ENCODE assay signal across 7 cellular contexts in the genomic region with DNA sequence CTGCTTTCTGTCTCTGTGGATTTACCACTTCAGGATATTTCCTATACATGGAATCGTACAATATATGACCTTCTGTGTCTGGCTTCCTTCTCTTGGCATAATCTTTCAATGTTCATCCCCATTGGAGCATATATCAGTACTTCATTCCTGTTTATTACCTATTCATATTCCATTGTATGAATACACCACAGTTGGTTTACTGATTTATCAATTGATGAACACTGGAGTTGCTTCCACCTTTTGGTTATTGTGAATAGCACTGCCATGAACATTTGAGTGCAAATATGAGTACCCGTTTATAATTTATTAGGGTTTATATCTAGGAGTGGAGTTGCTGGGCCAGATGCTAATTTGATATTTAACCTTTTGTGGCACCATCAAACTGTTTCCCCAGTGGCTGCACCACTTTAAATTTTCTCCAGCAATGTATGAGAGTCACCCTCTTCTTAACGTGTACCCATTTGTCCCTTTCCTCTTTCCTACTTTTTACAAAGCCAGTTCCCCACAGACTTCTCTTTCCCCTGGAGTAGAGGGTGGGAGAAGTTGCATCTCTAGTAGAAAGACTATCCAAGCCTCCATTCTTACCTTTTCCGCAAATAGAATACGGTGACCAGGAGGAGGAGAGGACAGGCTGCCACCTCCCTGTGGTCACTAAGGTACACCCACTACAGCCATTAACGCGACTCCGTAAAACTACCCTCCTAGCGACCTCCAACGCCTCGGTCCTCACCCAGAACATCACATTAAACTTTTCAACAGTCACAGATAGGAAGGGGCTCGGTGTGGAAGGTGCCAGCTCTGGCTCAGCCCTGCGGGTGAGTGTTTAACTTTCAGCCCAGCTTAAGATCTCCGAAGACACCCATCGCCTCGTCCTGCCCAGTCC. TPM values are rescaled to one million over a fixed set of nuclear protein-coding genes. Genes with fewer than 3 reads are reported as not detected.
DNase-seq lines count a peak whose midpoint lies in the region; ATAC-seq, FAIRE-seq and TF ChIP-seq lines count a peak whose summit lies in the region.

No MANE protein-coding gene starts in this region.

- peak overlapping the region; percentile 91 for H3K4me2 ChIP-seq in keratinocyte (ENCODE audit: control insufficient read depth, extremely low read depth, insufficient read depth, low read depth, low read length)

- no peak for FAIRE-seq in keratinocyte (lab: Jason Lieb, UNC)

- H3K4me3 ChIP-seq in H7 (ENCODE audit: insufficient read depth, low read depth, low read length), result peak overlapping the region; percentile 53
- H3K4me3 ChIP-seq in WI38 (ENCODE audit: low read depth, low read length), result peak overlapping the region; percentile 51
- peak overlapping the region; percentile 36 to 78 (median 72) for H3K4me3 ChIP-seq in keratinocyte (ENCODE audit: control insufficient read depth in 2 of 3, extremely low read depth in 1 of 3, insufficient read depth in 2 of 3, low read depth in 1 of 3, low read length in 3 of 3)
- peak overlapping the region; percentile 55 for H3K4me3 ChIP-seq in thymus (ENCODE audit: low read length)

- H3K9me1 ChIP-seq in keratinocyte (ENCODE audit: control insufficient read depth, extremely low read depth, insufficient read depth, low read length), result no peaks in the 10 kb centered on the region

- DNase-seq in H7, result no peak
- no peak for DNase-seq in keratinocyte (ENCODE audit: low read depth, low spot score)
- DNase-seq in NCI-H1092 (lab: John Stamatoyannopoulos, UW), result no peak

- peak overlapping the region; percentile 99 for H3K9ac ChIP-seq in keratinocyte (ENCODE audit: control insufficient read depth, extremely low read depth, insufficient read depth, low read length)

- H3K9me3 ChIP-seq in keratinocyte (ENCODE audit: control insufficient read depth, low read depth, low read length) (no peaks in the 10 kb centered on the region), thymus (ENCODE audit: control insufficient read depth) (no peaks in the 10 kb centered on the region)

- peak overlapping the region; percentile 100 for H3K27ac ChIP-seq in keratinocyte (ENCODE audit: control insufficient read depth, insufficient read depth, low read length)
- H3K27ac ChIP-seq in thymus (ENCODE audit: low read depth), result peak overlapping the region; percentile 99

- H3K27me3 ChIP-seq in H7 (ENCODE audit: control insufficient read depth, insufficient read depth, low read length) (no peaks in the 10 kb centered on the region), keratinocyte (ENCODE audit: control insufficient read depth, extremely low read depth, insufficient read depth, low read length) (no peaks in the 10 kb centered on the region), thymus (ENCODE audit: control insufficient read depth, insufficient read depth) (no peaks in the 10 kb centered on the region)

- ATAC-seq in HG03342 (IDR thresholded peaks at IDR 0.05; ENCODE audit: unreplicated experiment) (no peak), GM18519 (IDR thresholded peaks at IDR 0.05; ENCODE audit: low FRiP score, unreplicated experiment) (no peak)

- no peaks in the 10 kb centered on the region for H4K20me1 ChIP-seq in keratinocyte (ENCODE audit: control insufficient read depth, extremely low read depth, insufficient read depth, low read length)

- H3K4me1 ChIP-seq in keratinocyte (ENCODE audit: control insufficient read depth, extremely low read depth, insufficient read depth, low read length) (peaks cover 49% of the 10 kb centered on the region), thymus (ENCODE audit: control insufficient read depth, insufficient read depth, low read length) (peaks cover 34% of the 10 kb centered on the region)

- no peaks in the 10 kb centered on the region for H3K36me3 ChIP-seq in H7 (replicated peaks; ENCODE audit: control insufficient read depth, insufficient read depth, low read length)
- no peaks in the 10 kb centered on the region for H3K36me3 ChIP-seq in keratinocyte (ENCODE audit: control insufficient read depth in 2 of 2, extremely low read depth in 1 of 2, insufficient read depth in 2 of 2, low read length in 2 of 2)
- no peaks in the 10 kb centered on the region for H3K36me3 ChIP-seq in thymus (ENCODE audit: control insufficient read depth, insufficient read depth)

- peak overlapping the region; percentile 20 for H2AFZ ChIP-seq in keratinocyte (ENCODE audit: control insufficient read depth, low read length)

- H3K79me2 ChIP-seq in keratinocyte (ENCODE audit: control insufficient read depth, insufficient read depth, low read length), result no peaks in the 10 kb centered on the region

- WGBS in thymus, result 40% methylated on average over 16 of the region's 16 CpGs

- TF ChIP-seq CTCF in WI38 (IDR thresholded peaks at IDR 0.05; ENCODE audit: low read depth, low read length), result no peak
- no peak for TF ChIP-seq CTCF in keratinocyte (optimal IDR thresholded peaks at IDR 0.05 in 1 of 3, IDR thresholded peaks at IDR 0.05 in 1 of 3, conservative IDR thresholded peaks at IDR 0.05 in 1 of 3; ENCODE audit: extremely low read depth in 1 of 3, insufficient read depth in 2 of 3, low read length in 3 of 3)

- dilution Hi-C loops in keratinocyte (cut with MboI; ENCODE audit: extremely low pct_ligation_motif_present, low sequenced_read_pairs), result no loop called here

RNA-seq across cellular contexts. Expression of a gene that starts 25.6 kb away (rescaled TPM):
- total RNA-seq in H7 (2014; rRNA removed; shearing (Covaris generic)), result 215 and 258 TPM in 2 replicates
- polyA plus RNA-seq in keratinocyte (900 to 1,358 TPM (median 1,275 TPM) in 3 replicates), thymus (26.0 TPM)
- polyA plus RNA-seq in keratinocyte (2011; ENCODE audit: low read depth), result 125 TPM
- polyA plus RNA-seq in keratinocyte (2011; cell fraction: cytosol; rRNA removed), result 483 and 696 TPM in 2 replicates
- polyA plus RNA-seq in keratinocyte (2011; cell fraction: nucleus; rRNA removed), result 1,144 and 1,285 TPM in 2 replicates
- 245 and 1,072 TPM in 2 replicates for polyA plus RNA-seq in keratinocyte (2012; ENCODE audit: low replicate concordance)
- 1,352 to 1,647 TPM (median 1,438 TPM) in 3 replicates for polyA minus RNA-seq in keratinocyte
- polyA minus RNA-seq in keratinocyte (2011; cell fraction: cytosol; rRNA and poly(A)+ RNA removed), result 766 TPM
- 1,201 and 1,805 TPM in 2 replicates for polyA minus RNA-seq in keratinocyte (2011; cell fraction: nucleus; rRNA and poly(A)+ RNA removed)

RNA-seq across cellular contexts. Expression of a gene that starts 42.6 kb away (rescaled TPM):
- not detected in 2 replicates for total RNA-seq in H7 (2014; rRNA removed; shearing (Covaris generic))
- not detected in 3 replicates for polyA plus RNA-seq in keratinocyte
- not detected for polyA plus RNA-seq in keratinocyte (2011; ENCODE audit: low read depth)
- not detected in 2 replicates for polyA plus RNA-seq in keratinocyte (2011; cell fraction: cytosol; rRNA removed)
- 0.09 TPM in 1 of 2 replicates, not detected in the other for polyA plus RNA-seq in keratinocyte (2011; cell fraction: nucleus; rRNA removed)
- 0.25 TPM in 1 of 2 replicates, not detected in the other for polyA plus RNA-seq in keratinocyte (2012; ENCODE audit: low replicate concordance)
- polyA minus RNA-seq in keratinocyte, result not detected in 3 replicates
- not detected for polyA minus RNA-seq in keratinocyte (2011; cell fraction: cytosol; rRNA and poly(A)+ RNA removed)
- polyA minus RNA-seq in keratinocyte (2011; cell fraction: nucleus; rRNA and poly(A)+ RNA removed), result not detected in 2 replicates
- polyA plus RNA-seq in thymus, result 6.1 TPM
